ENCODE assay signal across 8 cellular contexts in the genomic region with DNA sequence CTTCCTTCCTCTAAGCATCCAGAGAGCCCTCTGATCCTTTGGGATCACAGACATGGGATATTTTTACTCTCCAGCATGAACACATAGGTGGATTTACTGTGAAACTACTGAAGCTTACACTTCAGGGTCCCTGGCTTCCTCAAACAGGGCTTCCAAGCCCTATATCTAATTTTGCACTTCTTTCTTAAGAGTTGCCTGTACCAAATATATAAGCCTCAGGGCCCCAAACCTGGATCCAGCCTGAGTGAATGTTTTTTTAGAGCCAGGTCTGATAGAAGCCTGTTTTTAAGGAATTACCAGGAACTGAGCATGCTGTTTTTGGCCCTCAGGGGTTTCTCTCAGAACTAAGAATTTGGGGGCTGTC. TPM values are rescaled to one million over a fixed set of nuclear protein-coding genes. Genes with fewer than 3 reads are reported as not detected.
DNase-seq lines count a peak whose midpoint lies in the region; ATAC-seq and TF ChIP-seq lines count a peak whose summit lies in the region.
"Had no signal": no experiment of that assay in that cellular context is flagged by ENCODE, and none has a peak within 500 bp of the region (broad histone marks: within the 10 kb centered on the region; RNA-seq: fewer than 3 reads in every experiment).

No MANE protein-coding gene starts in this region.

- POLR2A ChIA-PET in activated B cell treated with CpG ODN at 0.5 μM for 24 hours (lab: Charles Lee), result interaction anchor here (1.3 to 4.0 kb wide), 2 partner anchors 12 kb away, joined by 3 to 28 read pairs; no protein-coding TSS in a partner anchor

- TF ChIP-seq CTCF in HFFc6 (IDR thresholded peaks at IDR 0.05) (no peak), activated B cell treated with CpG ODN at 0.5 μM for 24 hours (IDR thresholded peaks at IDR 0.05) (no peak), smooth muscle cell (IDR thresholded peaks at IDR 0.05; ENCODE audit: borderline replicate concordance, insufficient read depth, poor library complexity, severe bottlenecking) (no peak)

- H3K4me3 ChIP-seq in iPS-18a (ENCODE audit: low read length), result peak overlapping the region; percentile 12
- H3K4me3 ChIP-seq in smooth muscle cell, result no peak overlapping the region

- peaks cover 45% of the 10 kb centered on the region for H3K4me1 ChIP-seq in iPS-18a (ENCODE audit: control insufficient read depth, low read depth, low read length)
- peaks cover 28% of the 10 kb centered on the region for H3K4me1 ChIP-seq in smooth muscle cell (ENCODE audit: low read depth)

- H3K4me1 Mint-ChIP-seq in HFFc6 (ENCODE audit: low read depth) (peaks cover 61% of the 10 kb centered on the region), activated B cell treated with CpG ODN at 0.5 μM for 24 hours (peaks cover 37% of the 10 kb centered on the region)

- peaks cover 11% of the 10 kb centered on the region for H3K27me3 Mint-ChIP-seq in HFFc6 (ENCODE audit: insufficient read depth)
- no peaks in the 10 kb centered on the region for H3K27me3 Mint-ChIP-seq in activated B cell treated with CpG ODN at 0.5 μM for 24 hours

- H3K27ac Mint-ChIP-seq in HFFc6, result peak overlapping the region; percentile 97
- peak overlapping the region; percentile 42 for H3K27ac Mint-ChIP-seq in activated B cell treated with CpG ODN at 0.5 μM for 24 hours

- no peaks in the 10 kb centered on the region for H3K9me3 ChIP-seq in iPS-18a (ENCODE audit: control insufficient read depth, low read depth, low read length)
- H3K9me3 ChIP-seq in smooth muscle cell (replicated peaks; ENCODE audit: low read depth), result no peaks in the 10 kb centered on the region

- intact Hi-C loops in activated B cell treated with CpG ODN at 0.5 μM for 24 hours (cut with micrococcal nuclease) (no loop called here), posterior vena cava (cut with DNase I) (loop anchor here in 1 of 2 donors (5.0 kb wide), 1 partner anchor 305 kb away; no protein-coding TSS in a partner anchor)

- CTCF ChIA-PET in activated B cell treated with CpG ODN at 0.5 μM for 24 hours (lab: Charles Lee), result interaction anchor here (0.8 kb wide), 1 partner anchor 31 kb away, joined by 3 read pairs; no protein-coding TSS in a partner anchor

- H3K27me3 ChIP-seq in iPS-18a (ENCODE audit: control insufficient read depth, insufficient read depth, low read length) (no peaks in the 10 kb centered on the region), smooth muscle cell (ENCODE audit: low read depth) (no peaks in the 10 kb centered on the region)

- no peaks in the 10 kb centered on the region for H4K20me1 ChIP-seq in smooth muscle cell (ENCODE audit: low read depth)

- peak overlapping the region; percentile 94 for H3K27ac ChIP-seq in iPS-18a (ENCODE audit: low read length)
- H3K27ac ChIP-seq in smooth muscle cell (ENCODE audit: low read depth), result peak overlapping the region; percentile 85

- ATAC-seq in activated B cell treated with CpG ODN at 0.5 μM for 24 hours (ENCODE audit: low read depth), result no peak

- peaks cover 12% of the 10 kb centered on the region; the same call in 1 of the 2 replicates for H3K36me3 Mint-ChIP-seq in HFFc6 (ENCODE audit: low read depth)
- H3K36me3 Mint-ChIP-seq in activated B cell treated with CpG ODN at 0.5 μM for 24 hours (ENCODE audit: low read depth), result peaks cover 1% of the 10 kb centered on the region

- DNase-seq in HFFc6 (no peak), activated B cell treated with CpG ODN at 0.5 μM for 24 hours (no peak), smooth muscle cell (lab: John Stamatoyannopoulos, UW; ENCODE audit: unreplicated experiment) (no peak), posterior vena cava (ENCODE audit: low spot score) (no peak), AG08396 (ENCODE audit: low spot score) (no peak), CD1c-positive myeloid dendritic cell (ENCODE audit: extremely low spot score) (no peak)
- DNase-seq: amygdala had no signal

- no peak overlapping the region for H2AFZ ChIP-seq in smooth muscle cell (ENCODE audit: low read depth)

- H3K9ac ChIP-seq in iPS-18a (ENCODE audit: low read length) (peak overlapping the region; percentile 64), smooth muscle cell (ENCODE audit: low read depth) (no peak overlapping the region)

- H3K79me2 ChIP-seq in smooth muscle cell (ENCODE audit: low read depth), result no peaks in the 10 kb centered on the region

- H3K4me3 Mint-ChIP-seq in HFFc6, result peak overlapping the region; percentile 77
- no peak overlapping the region for H3K4me3 Mint-ChIP-seq in activated B cell treated with CpG ODN at 0.5 μM for 24 hours

- peak overlapping the region; percentile 1 for H3K4me2 ChIP-seq in smooth muscle cell

- H3K9me3 Mint-ChIP-seq in HFFc6, result no peaks in the 10 kb centered on the region
- H3K9me3 Mint-ChIP-seq in activated B cell treated with CpG ODN at 0.5 μM for 24 hours, result no peaks in the 10 kb centered on the region

- H3F3A ChIP-seq in smooth muscle cell (ENCODE audit: low read depth), result no peaks in the 10 kb centered on the region

- H3K36me3 ChIP-seq in iPS-18a (ENCODE audit: control insufficient read depth, low read depth, low read length) (peaks cover 4% of the 10 kb centered on the region), smooth muscle cell (ENCODE audit: low read depth) (no peaks in the 10 kb centered on the region)

RNA-seq across cellular contexts. Expression of a gene that starts 13.2 kb away (rescaled TPM):
- 100 to 1,000 TPM in 4 of 6 experiments, 10 to 100 TPM in 2; 95.7 to 105 (median 101) TPM for total RNA-seq in HFFc6 (2021; fragmentation: NEBNext Ultra II Directional; extraction: Animal tissue kit (Norgen Biotek cat#: 25700))
- total RNA-seq in activated B cell treated with CpG ODN at 0.5 μM for 24 hours (77.1 and 96.6 TPM in 2 replicates), smooth muscle cell (65.0 and 102 TPM in 2 replicates), posterior vena cava (10 to 100 TPM; 56.9 to 73.4 TPM)
- polyA plus RNA-seq in smooth muscle cell, result 55.0 and 56.5 TPM in 2 replicates

RNA-seq across cellular contexts. Expression of a gene that starts 52.3 kb away (rescaled TPM):
- 1,000 to 10,000 TPM; 3,909 to 6,151 (median 5,325) TPM for total RNA-seq in HFFc6 (2021; fragmentation: NEBNext Ultra II Directional; extraction: Animal tissue kit (Norgen Biotek cat#: 25700))
- total RNA-seq in activated B cell treated with CpG ODN at 0.5 μM for 24 hours, result 925 and 1,069 TPM in 2 replicates
- 7,008 and 8,051 TPM in 2 replicates for total RNA-seq in smooth muscle cell
- 5,467 and 5,517 TPM in 2 replicates for polyA plus RNA-seq in smooth muscle cell
- total RNA-seq in posterior vena cava, result 1,000 to 10,000 TPM; 1,249 to 1,274 TPM
